ENCODE assay signal across 1 cellular context in genomic region chr16:66936462-66936861, GRCh38.
TF ChIP-seq lines count a peak whose summit lies in the region.

No MANE protein-coding gene starts in this region.

TF ChIP-seq in liver, 16 proteins besides CTCF, POLR2A, EP300 and RAD21 (continued from another document):
- TF ChIP-seq YY1 (IDR thresholded peaks at IDR 0.05) (peak; percentile 67), MAX (IDR thresholded peaks at IDR 0.05) (peak; percentile 57), ATF3 (IDR thresholded peaks at IDR 0.05) (no peak), EGR1 (IDR thresholded peaks at IDR 0.05; ENCODE audit: low read depth in 2 of 2) (no peak), ZBTB33 (IDR thresholded peaks at IDR 0.05) (no peak), TAF1 (conservative IDR thresholded peaks at IDR 0.05) (no peak), JUND (IDR thresholded peaks at IDR 0.05) (peak in 1 of 2 donors; percentile 64), HNF4A (conservative IDR thresholded peaks at IDR 0.05) (peak; percentile 76 to 87), NR2F2 (IDR thresholded peaks at IDR 0.05) (no peak)
